In the genomic region with DNA sequence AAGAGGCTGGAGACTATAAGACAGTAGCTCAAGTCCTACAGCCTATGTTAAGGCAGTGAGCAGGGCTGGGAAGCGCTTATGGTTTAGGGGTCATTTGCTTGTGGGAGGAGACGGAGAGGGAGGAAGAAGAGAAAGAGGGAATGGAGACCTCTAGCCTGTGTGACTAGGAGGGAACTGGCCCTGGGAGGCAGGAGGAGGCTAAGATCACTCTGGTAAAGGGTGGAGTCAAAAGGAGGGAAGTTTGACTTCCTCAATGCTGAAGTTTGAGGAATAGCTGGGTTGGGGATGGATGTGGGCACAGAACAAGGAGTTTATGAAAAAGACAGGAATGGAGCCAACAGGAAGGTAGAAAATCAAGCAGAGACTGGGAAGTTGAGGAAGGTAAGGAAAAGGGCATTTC, we compare ENCODE assay signal across 23 cellular contexts.
"Had no signal": no experiment of that assay in that cellular context is flagged by ENCODE, and none has a peak within 500 bp of the region (broad histone marks: within the 10 kb centered on the region; RNA-seq: fewer than 3 reads in every experiment).

No MANE protein-coding gene starts in this region.

- H3K36me3 Mint-ChIP-seq: brain; mesothelial cell of epicardium; natural killer cell treated with Interleukin-12 subunit alpha and Interleukin-12 subunit beta and Interleukin-15 and Interleukin-18, amount 100 ng/mL, for 72 hours had no signal

- H3K4me3 ChIP-seq: left ventricle myocardium inferior, pancreas, psoas muscle, tibial artery had no signal

- H3K36me3 ChIP-seq: left ventricle myocardium inferior, pancreas, tibial artery had no signal

- H3K9me3 Mint-ChIP-seq: activated CD4-positive, alpha-beta memory T cell treated with anti-CD3 and anti-CD28 coated beads, Interleukin-2, amount 10 ng/mL, durations not matched to agents 7 days and 5 days; activated naive CD4-positive, alpha-beta T cell treated with anti-CD3 and anti-CD28 coated beads for 36 hours; activated T-cell treated with anti-CD3 and anti-CD28 coated beads, Interleukin-2, amount 50 U/mL, for 72 hours; brain; dendritic cell treated with granulocyte-macrophage colony-stimulating factor and Interleukin-4, amounts not matched to agents 40 ng/mL and 50 ng/mL, for 4 days; mesothelial cell of epicardium; natural killer cell treated with Interleukin-12 subunit alpha and Interleukin-12 subunit beta and Interleukin-15 and Interleukin-18, amount 100 ng/mL, for 72 hours; stimulated activated naive CD8-positive, alpha-beta T cell treated with anti-CD3 and anti-CD28 coated beads, Interleukin-15, Interleukin-2, amounts not matched to agents 100 ng/mL and 50 ng/mL, for 24 hours had no signal

- H3K27me3 ChIP-seq: pancreas, tibial artery had no signal

- H3K9me3 ChIP-seq: left ventricle myocardium inferior, pancreas, psoas muscle, tibial artery had no signal

- H3K4me1 ChIP-seq: pancreas, psoas muscle, tibial artery had no signal

- H3K4me1 Mint-ChIP-seq: activated CD4-positive, alpha-beta memory T cell treated with anti-CD3 and anti-CD28 coated beads, Interleukin-2, amount 10 ng/mL, durations not matched to agents 7 days and 5 days had no signal

- DNase-seq: activated CD4-positive, alpha-beta memory T cell treated with anti-CD3 and anti-CD28 coated beads, Interleukin-2, amount 10 ng/mL, durations not matched to agents 7 days and 5 days; activated CD4-positive, alpha-beta T cell treated with anti-CD3 and anti-CD28 coated beads for 48 hours; activated effector memory CD4-positive, alpha-beta T cell treated with Interleukin-2 at 50 U/mL for 16 hours; activated naive CD4-positive, alpha-beta T cell treated with anti-CD3 and anti-CD28 coated beads for 36 hours; activated T-cell treated with anti-CD3 and anti-CD28 coated beads, Interleukin-2, amount 50 U/mL, for 72 hours; caudate nucleus; effector CD4-positive, alpha-beta T cell; foreskin melanocyte; glutamatergic neuron; hypothalamus; left ventricle myocardium inferior; pancreas; psoas muscle; right cardiac atrium; stimulated activated CD4-positive, alpha-beta T cell treated with anti-CD3 and anti-CD28 coated beads, Interleukin-4, amount 100 ng/mL, for 4 hours; substantia nigra; T1000; tibial artery had no signal

- H3K4me3 Mint-ChIP-seq: activated CD4-positive, alpha-beta memory T cell treated with anti-CD3 and anti-CD28 coated beads, Interleukin-2, amount 10 ng/mL, durations not matched to agents 7 days and 5 days; activated naive CD4-positive, alpha-beta T cell treated with anti-CD3 and anti-CD28 coated beads for 36 hours; activated T-cell treated with anti-CD3 and anti-CD28 coated beads, Interleukin-2, amount 50 U/mL, for 72 hours; brain; dendritic cell treated with granulocyte-macrophage colony-stimulating factor and Interleukin-4, amounts not matched to agents 40 ng/mL and 50 ng/mL, for 4 days; mesothelial cell of epicardium; natural killer cell treated with Interleukin-12 subunit alpha and Interleukin-12 subunit beta and Interleukin-15 and Interleukin-18, amount 100 ng/mL, for 72 hours; stimulated activated naive CD8-positive, alpha-beta T cell treated with anti-CD3 and anti-CD28 coated beads, Interleukin-15, Interleukin-2, amounts not matched to agents 100 ng/mL and 50 ng/mL, for 24 hours had no signal

- H3K27ac Mint-ChIP-seq: activated CD4-positive, alpha-beta memory T cell treated with anti-CD3 and anti-CD28 coated beads, Interleukin-2, amount 10 ng/mL, durations not matched to agents 7 days and 5 days; activated naive CD4-positive, alpha-beta T cell treated with anti-CD3 and anti-CD28 coated beads for 36 hours; activated T-cell treated with anti-CD3 and anti-CD28 coated beads, Interleukin-2, amount 50 U/mL, for 72 hours; brain; dendritic cell treated with granulocyte-macrophage colony-stimulating factor and Interleukin-4, amounts not matched to agents 40 ng/mL and 50 ng/mL, for 4 days; mesothelial cell of epicardium; natural killer cell treated with Interleukin-12 subunit alpha and Interleukin-12 subunit beta and Interleukin-15 and Interleukin-18, amount 100 ng/mL, for 72 hours had no signal

- ATAC-seq: activated T-cell treated with anti-CD3 and anti-CD28 coated beads, Interleukin-2, amount 50 U/mL, for 72 hours; natural killer cell treated with Interleukin-12 subunit alpha and Interleukin-12 subunit beta and Interleukin-15 and Interleukin-18, amount 100 ng/mL, for 72 hours; pancreas; psoas muscle; right cardiac atrium had no signal

- H3K27ac ChIP-seq: left ventricle myocardium inferior, pancreas, psoas muscle, tibial artery had no signal
